ENCODE assay signal across 8 cellular contexts in the genomic region with DNA sequence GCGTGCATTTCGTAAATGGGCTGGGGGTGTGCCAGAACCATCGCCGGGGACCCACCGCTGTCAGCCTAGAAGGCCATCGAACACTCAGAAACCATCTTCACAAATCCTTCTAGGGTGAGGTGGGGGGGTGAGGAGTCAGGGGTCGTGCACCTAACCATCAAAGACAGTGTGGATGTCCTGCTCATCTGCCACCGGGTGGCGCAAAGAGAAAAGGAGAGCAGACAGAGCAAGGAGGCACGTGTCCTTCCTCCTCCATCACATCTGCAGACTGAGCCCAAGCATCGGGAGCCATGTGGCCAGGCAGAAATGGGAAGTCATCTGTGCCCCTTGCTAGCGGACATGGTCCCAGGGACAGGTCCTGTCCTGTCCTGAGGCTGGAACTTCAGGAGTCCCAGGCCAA.
DNase-seq lines count a peak whose midpoint lies in the region; ATAC-seq and TF ChIP-seq lines count a peak whose summit lies in the region.

No MANE protein-coding gene starts in this region.

- H3K36me3 Mint-ChIP-seq in MCF 10A (ENCODE audit: insufficient read depth, unreplicated experiment): no peaks in the 10 kb centered on the region

- H3K27me3 Mint-ChIP-seq in MCF 10A (ENCODE audit: insufficient read depth, unreplicated experiment): peaks cover 15% of the 10 kb centered on the region

- H3K4me1 ChIP-seq in breast epithelium (no peaks in the 10 kb centered on the region), neutrophil (ENCODE audit: control insufficient read depth in 1 of 2, insufficient read depth in 1 of 2, low read depth in 1 of 2, low read length in 1 of 2) (peaks cover 15 to 18% of the 10 kb centered on the region in 2 experiments)

- no peak overlapping the region for H3K4me3 ChIP-seq in breast epithelium
- peak overlapping the region in 1 of 2 experiments; percentile 39 for H3K4me3 ChIP-seq in neutrophil (ENCODE audit: low read depth in 1 of 2, low read length in 1 of 2)

- no peaks in the 10 kb centered on the region for H3K9me3 Mint-ChIP-seq in MCF 10A (ENCODE audit: unreplicated experiment)

- H3K27ac ChIP-seq in breast epithelium: no peak overlapping the region
- H3K27ac ChIP-seq in neutrophil: peak overlapping the region; percentile 82

- peaks cover 0 to 25% of the 10 kb centered on the region in 2 donors for H3K27me3 ChIP-seq in breast epithelium
- peaks cover 21% of the 10 kb centered on the region for H3K27me3 ChIP-seq in neutrophil

- no peak for TF ChIP-seq POLR2A in breast epithelium (IDR thresholded peaks at IDR 0.05)

- BruUV-seq in MCF 10A (replicated peaks; lab: Mats Ljungman, UMichigan): no TSS peak

- peaks cover 10% of the 10 kb centered on the region for H3K4me1 Mint-ChIP-seq in MCF 10A (ENCODE audit: insufficient read depth, unreplicated experiment)

- intact Hi-C loops in MCF 10A (cut with micrococcal nuclease) (loop anchor here (1.0 to 5.0 kb wide), 3 partner anchors 145 to 450 kb away; no protein-coding TSS in a partner anchor), breast epithelium (cut with DNase I; ENCODE audit: low total_unique reads) (no loop called here)

- POLR2A ChIA-PET in MCF 10A (lab: Yijun Ruan, JAX): interaction anchor here (1.0 to 1.1 kb wide), 2 partner anchors 44 to 62 kb away, joined by 3 read pairs; a partner anchor contains a TSS

- no peaks in the 10 kb centered on the region for H3K9me3 ChIP-seq in breast epithelium
- H3K9me3 ChIP-seq in neutrophil: no peaks in the 10 kb centered on the region

- no peak overlapping the region for H3K4me3 Mint-ChIP-seq in MCF 10A (ENCODE audit: unreplicated experiment)

- DNase-seq in MCF 10A (ENCODE audit: unreplicated experiment): peak; percentile 83
- DNase-seq in breast epithelium (ENCODE audit: low spot score in 2 of 2): no peak
- peak; percentile 60 for DNase-seq in NCI-H1105 (lab: John Stamatoyannopoulos, UW)
- DNase-seq in UCSD-AML1 (lab: John Stamatoyannopoulos, UW; ENCODE audit: unreplicated experiment): peak; percentile 47
- peak; percentile 64 for DNase-seq in foreskin melanocyte
- DNase-seq in activated CD4-positive, CD25-positive, alpha-beta regulatory T cell treated with anti-CD3 and anti-CD28 coated beads, Interleukin-2, amount 50 U/mL, for 72 hours: no peak

- H3K27ac Mint-ChIP-seq in MCF 10A (ENCODE audit: low read depth, unreplicated experiment): no peak overlapping the region

- H3K36me3 ChIP-seq in breast epithelium: no peaks in the 10 kb centered on the region
- H3K36me3 ChIP-seq in neutrophil: no peaks in the 10 kb centered on the region

- peak; percentile 51 for TF ChIP-seq CTCF in MCF 10A (IDR thresholded peaks at IDR 0.05; ENCODE audit: unreplicated experiment)
- peak in 1 of 3 donors; percentile 29 for TF ChIP-seq CTCF in breast epithelium (IDR thresholded peaks at IDR 0.05)
- peak; percentile 87 for TF ChIP-seq CTCF in neutrophil (IDR thresholded peaks at IDR 0.05)

- ATAC-seq in HG02840 (IDR thresholded peaks at IDR 0.05; ENCODE audit: low FRiP score, unreplicated experiment): no peak

- CTCF ChIA-PET in MCF 10A (lab: Yijun Ruan, JAX): interaction anchor here (0.6 to 1.7 kb wide), 12 partner anchors 11 to 408 kb away, joined by 3 to 7 read pairs (median 3); no protein-coding TSS in a partner anchor

Comparison
In these comparisons a context has a peak if more than half of its experiments do, and no peak if none do; other contexts are left out.
1. DNase-seq: peak in MCF 10A (single experiment), NCI-H1105 (single experiment), UCSD-AML1 (single experiment) and foreskin melanocyte (single experiment); none in breast epithelium (0 of 2) and activated CD4-positive, CD25-positive, alpha-beta regulatory T cell treated with anti-CD3 and anti-CD28 coated beads, Interleukin-2, amount 50 U/mL, for 72 hours (single experiment).